ENCODE assay signal across 33 cellular contexts in genomic region chr13:96532804-96533203, GRCh38.
"Had no signal": no experiment of that assay in that cellular context is flagged by ENCODE, and none has a peak within 500 bp of the region (broad histone marks: within the 10 kb centered on the region; RNA-seq: fewer than 3 reads in every experiment).

No MANE protein-coding gene starts in this region.

- H3K9me3 ChIP-seq: adrenal gland, body of pancreas, breast epithelium had no signal

- H3K36me3 Mint-ChIP-seq: activated CD4-positive, alpha-beta memory T cell treated with anti-CD3 and anti-CD28 coated beads for 36 hours; activated naive CD4-positive, alpha-beta T cell treated with anti-CD3 and anti-CD28 coated beads, Interleukin-2, amount 50 U/mL, for 72 hours; activated naive CD8-positive, alpha-beta T cell treated with anti-CD3 and anti-CD28 coated beads for 36 hours had no signal

- H3K4me3 ChIP-seq: adrenal gland, body of pancreas, breast epithelium had no signal

- H3K36me3 ChIP-seq: adrenal gland, brain microvascular endothelial cell, breast epithelium had no signal

- DNase-seq: activated B cell treated with CpG ODN at 0.5 μM for 24 hours; activated CD4-positive, alpha-beta memory T cell treated with anti-CD3 and anti-CD28 coated beads for 36 hours; activated CD4-positive, alpha-beta T cell treated with anti-CD3 and anti-CD28 coated beads for 4 hours; activated CD4-positive, alpha-beta T cell treated with anti-CD3 and anti-CD28 coated beads, Interleukin-2, amount 10 ng/mL, durations not matched to agents 24 days and 14 days; activated CD4-positive, alpha-beta T cell treated with anti-CD3 and anti-CD28 coated beads, Interleukin-2, amount 50 U/mL, for 1 hour; activated CD4-positive, alpha-beta T cell treated with anti-CD3 and anti-CD28 coated beads, Interleukin-2, amount 50 U/mL, for 4 hours; activated CD4-positive, CD25-positive, alpha-beta regulatory T cell treated with anti-CD3 and anti-CD28 coated beads, Interleukin-2, amount 50 U/mL, for 72 hours; activated CD8-positive, alpha-beta memory T cell treated with anti-CD3 and anti-CD28 coated beads, Interleukin-2, amount 50 U/mL, for 4 hours; activated CD8-positive, alpha-beta T cell treated with anti-CD3 and anti-CD28 coated beads for 36 hours; activated effector memory CD4-positive, alpha-beta T cell treated with anti-CD3 and anti-CD28 coated beads, Interleukin-2, amount 50 U/mL, for 16 hours; activated gamma-delta T cell treated with Interleukin-2 at 50 U/mL for 16 hours; activated naive CD4-positive, alpha-beta T cell; activated naive CD4-positive, alpha-beta T cell treated with anti-CD3 and anti-CD28 coated beads for 36 hours; activated naive CD4-positive, alpha-beta T cell treated with anti-CD3 and anti-CD28 coated beads, Interleukin-2, amount 50 U/mL, for 16 hours; activated naive CD8-positive, alpha-beta T cell treated with anti-CD3 and anti-CD28 coated beads for 36 hours; activated T-cell treated with anti-CD3 and anti-CD28 coated beads for 4 hours; activated T-cell treated with anti-CD3 and anti-CD28 coated beads, Interleukin-2, amount 50 U/mL, for 1 hour; activated T-cell treated with anti-CD3 and anti-CD28 coated beads, Interleukin-2, amount 50 U/mL, for 4 hours; activated T-cell treated with anti-CD3 and anti-CD28 coated beads, Interleukin-2, amount 50 U/mL, for 72 hours; amniotic stem cell; aorta; body of pancreas; brain microvascular endothelial cell; central memory CD4-positive, alpha-beta T cell; T-helper 2 cell; T-helper 9 cell had no signal

- H3K4me3 Mint-ChIP-seq: activated B cell treated with CpG ODN at 0.5 μM for 24 hours; activated CD4-positive, alpha-beta memory T cell treated with anti-CD3 and anti-CD28 coated beads for 36 hours; activated CD4-positive, alpha-beta T cell treated with anti-CD3 and anti-CD28 coated beads, Interleukin-2, amount 10 ng/mL, durations not matched to agents 24 days and 14 days; activated CD8-positive, alpha-beta T cell treated with anti-CD3 and anti-CD28 coated beads for 36 hours; activated naive CD4-positive, alpha-beta T cell treated with anti-CD3 and anti-CD28 coated beads for 36 hours; activated naive CD8-positive, alpha-beta T cell treated with anti-CD3 and anti-CD28 coated beads for 36 hours; activated T-cell treated with anti-CD3 and anti-CD28 coated beads, Interleukin-2, amount 50 U/mL, for 4 hours; activated T-cell treated with anti-CD3 and anti-CD28 coated beads, Interleukin-2, amount 50 U/mL, for 72 hours; activated T-helper 1 cell treated with anti-CD3 and anti-CD28 coated beads, Interleukin-12 subunit alpha, Interleukin-12 subunit beta, Interleukin-2, Interleukin-4 antibody, amounts not matched to agents 30 ng/mL and 10 ng/mL and 1 ng/mL, durations not matched to agents 14 hours and 24 hours and 36 hours; activated T-helper 17 cell treated with anti-CD3 and anti-CD28 coated beads, Interleukin-2, amount 50 U/mL, for 72 hours; T-helper 2 cell treated with Interferon-gamma antibody and Interleukin-4, amounts not matched to agents 5 μg/mL and 100 μg/mL, for 36 hours had no signal

- H3K27ac ChIP-seq: adrenal gland, body of pancreas, brain microvascular endothelial cell, breast epithelium, VCaP had no signal

- H3K4me1 Mint-ChIP-seq: activated B cell treated with CpG ODN at 0.5 μM for 24 hours; activated CD4-positive, alpha-beta T cell treated with anti-CD3 and anti-CD28 coated beads, Interleukin-2, amount 10 ng/mL, durations not matched to agents 24 days and 14 days; activated naive CD8-positive, alpha-beta T cell treated with anti-CD3 and anti-CD28 coated beads for 36 hours; activated T-helper 17 cell treated with anti-CD3 and anti-CD28 coated beads, Interleukin-2, amount 50 U/mL, for 72 hours had no signal

- ATAC-seq: activated CD8-positive, alpha-beta T cell treated with anti-CD3 and anti-CD28 coated beads for 36 hours; activated naive CD4-positive, alpha-beta T cell treated with anti-CD3 and anti-CD28 coated beads, Interleukin-2, amount 50 U/mL, for 72 hours; activated T-cell treated with anti-CD3 and anti-CD28 coated beads, Interleukin-2, amount 50 U/mL, for 4 hours; activated T-cell treated with anti-CD3 and anti-CD28 coated beads, Interleukin-2, amount 50 U/mL, for 72 hours; activated T-helper 17 cell treated with anti-CD3 and anti-CD28 coated beads, Interleukin-2, amount 50 U/mL, for 72 hours; body of pancreas had no signal

- H3K27me3 Mint-ChIP-seq: activated B cell treated with CpG ODN at 0.5 μM for 24 hours; activated CD4-positive, alpha-beta memory T cell treated with anti-CD3 and anti-CD28 coated beads for 36 hours; activated CD4-positive, alpha-beta T cell treated with anti-CD3 and anti-CD28 coated beads, Interleukin-2, amount 10 ng/mL, durations not matched to agents 24 days and 14 days; activated CD8-positive, alpha-beta T cell treated with anti-CD3 and anti-CD28 coated beads for 36 hours; activated naive CD8-positive, alpha-beta T cell treated with anti-CD3 and anti-CD28 coated beads for 36 hours; activated T-helper 17 cell treated with anti-CD3 and anti-CD28 coated beads, Interleukin-2, amount 50 U/mL, for 72 hours had no signal

- H3K27me3 ChIP-seq: adrenal gland, body of pancreas, brain microvascular endothelial cell, breast epithelium had no signal

- H3K27ac Mint-ChIP-seq: activated B cell treated with CpG ODN at 0.5 μM for 24 hours; activated CD4-positive, alpha-beta memory T cell treated with anti-CD3 and anti-CD28 coated beads for 36 hours; activated CD4-positive, alpha-beta T cell treated with anti-CD3 and anti-CD28 coated beads, Interleukin-2, amount 10 ng/mL, durations not matched to agents 24 days and 14 days; activated CD8-positive, alpha-beta T cell treated with anti-CD3 and anti-CD28 coated beads for 36 hours; activated naive CD4-positive, alpha-beta T cell treated with anti-CD3 and anti-CD28 coated beads for 36 hours; activated naive CD4-positive, alpha-beta T cell treated with anti-CD3 and anti-CD28 coated beads, Interleukin-2, amount 50 U/mL, for 72 hours; activated naive CD8-positive, alpha-beta T cell treated with anti-CD3 and anti-CD28 coated beads for 36 hours; activated T-cell treated with anti-CD3 and anti-CD28 coated beads, Interleukin-2, amount 50 U/mL, for 72 hours; activated T-helper 1 cell treated with anti-CD3 and anti-CD28 coated beads, Interleukin-12 subunit alpha, Interleukin-12 subunit beta, Interleukin-2, Interleukin-4 antibody, amounts not matched to agents 30 ng/mL and 10 ng/mL and 1 ng/mL, durations not matched to agents 14 hours and 24 hours and 36 hours; activated T-helper 17 cell treated with anti-CD3 and anti-CD28 coated beads, Interleukin-2, amount 50 U/mL, for 72 hours; T-helper 2 cell treated with Interferon-gamma antibody and Interleukin-4, amounts not matched to agents 5 μg/mL and 100 μg/mL, for 36 hours had no signal

- H3K9me3 Mint-ChIP-seq: activated T-cell treated with anti-CD3 and anti-CD28 coated beads, Interleukin-2, amount 50 U/mL, for 4 hours; activated T-helper 1 cell treated with anti-CD3 and anti-CD28 coated beads, Interleukin-12 subunit alpha, Interleukin-12 subunit beta, Interleukin-2, Interleukin-4 antibody, amounts not matched to agents 30 ng/mL and 10 ng/mL and 1 ng/mL, durations not matched to agents 14 hours and 24 hours and 36 hours had no signal

- H3K4me1 ChIP-seq: adrenal gland, body of pancreas, breast epithelium had no signal
